In genomic region chr14:99229654-99230215, GRCh38 we compare ENCODE assay signal across 12 cellular contexts. TPM values are rescaled to one million over a fixed set of nuclear protein-coding genes. Genes with fewer than 3 reads are reported as not detected.
DNase-seq lines count a peak whose midpoint lies in the region; ATAC-seq and TF ChIP-seq lines count a peak whose summit lies in the region.
"Had no signal": no experiment of that assay in that cellular context is flagged by ENCODE, and none has a peak within 500 bp of the region (broad histone marks: within the 10 kb centered on the region; RNA-seq: fewer than 3 reads in every experiment).

No MANE protein-coding gene starts in this region.

- H3K4me3 Mint-ChIP-seq in GM23338: no peak overlapping the region
- H3K4me3 Mint-ChIP-seq in activated T-helper 1 cell treated with anti-CD3 and anti-CD28 coated beads, Interleukin-12 subunit alpha, Interleukin-12 subunit beta, Interleukin-2, Interleukin-4 antibody, amounts not matched to agents 30 ng/mL and 10 ng/mL and 1 ng/mL, durations not matched to agents 14 hours and 24 hours and 36 hours: peak overlapping the region; percentile 78

- H3K4me2 ChIP-seq in BLaER1 (peak overlapping the region; percentile 83), GM23338 (no peak overlapping the region)

- H3K4me3 ChIP-seq in BLaER1 (no peak overlapping the region), GM23338 (no peak overlapping the region), mucosa of descending colon (no peak overlapping the region)
- H3K4me3 ChIP-seq: left lung, tibial artery had no signal

- ATAC-seq in GM23338 (no peak), mucosa of descending colon (peak; percentile 26), omental fat pad (ENCODE audit: low FRiP score) (no peak)

- no peaks in the 10 kb centered on the region for H3K27me3 ChIP-seq in BLaER1
- no peaks in the 10 kb centered on the region for H3K27me3 ChIP-seq in GM23338 (ENCODE audit: insufficient read depth)

- no peaks in the 10 kb centered on the region for H3K9me3 ChIP-seq in BLaER1
- H3K9me3 ChIP-seq in mucosa of descending colon: no peaks in the 10 kb centered on the region
- H3K9me3 ChIP-seq: left lung had no signal

- DNase-seq in GM23338 (ENCODE audit: low spot score): no peak
- DNase-seq in activated T-helper 1 cell treated with anti-CD3 and anti-CD28 coated beads, Interleukin-12 subunit alpha, Interleukin-12 subunit beta, Interleukin-2, Interleukin-4 antibody, amounts not matched to agents 30 ng/mL and 10 ng/mL and 1 ng/mL, durations not matched to agents 14 hours and 24 hours and 36 hours (ENCODE audit: low spot score): no peak
- no peak for DNase-seq in mucosa of descending colon
- no peak for DNase-seq in GDM1 (lab: John Stamatoyannopoulos, UW)
- DNase-seq in omental fat pad (ENCODE audit: low spot score): no peak
- no peak for DNase-seq in NAMALWA (ENCODE audit: low spot score)
- DNase-seq in cardiac septum (ENCODE audit: low spot score): no peak
- DNase-seq: COR-L47, cortex of kidney, left lung had no signal

- peaks cover 18% of the 10 kb centered on the region for H3K27me3 Mint-ChIP-seq in GM23338 (ENCODE audit: insufficient read depth, low read depth, poor library complexity)
- no peaks in the 10 kb centered on the region for H3K27me3 Mint-ChIP-seq in activated T-helper 1 cell treated with anti-CD3 and anti-CD28 coated beads, Interleukin-12 subunit alpha, Interleukin-12 subunit beta, Interleukin-2, Interleukin-4 antibody, amounts not matched to agents 30 ng/mL and 10 ng/mL and 1 ng/mL, durations not matched to agents 14 hours and 24 hours and 36 hours (ENCODE audit: insufficient read depth)

- H3K36me3 ChIP-seq in BLaER1: peaks cover 28% of the 10 kb centered on the region
- H3K36me3 ChIP-seq in GM23338 (ENCODE audit: insufficient read depth): no peaks in the 10 kb centered on the region
- no peaks in the 10 kb centered on the region for H3K36me3 ChIP-seq in mucosa of descending colon (ENCODE audit: low read depth)
- H3K36me3 ChIP-seq: left lung, tibial artery had no signal

- H3K27ac Mint-ChIP-seq in GM23338: peak overlapping the region; percentile 74; the same call in 1 of the 2 replicates
- peak overlapping the region; percentile 98 for H3K27ac Mint-ChIP-seq in activated T-helper 1 cell treated with anti-CD3 and anti-CD28 coated beads, Interleukin-12 subunit alpha, Interleukin-12 subunit beta, Interleukin-2, Interleukin-4 antibody, amounts not matched to agents 30 ng/mL and 10 ng/mL and 1 ng/mL, durations not matched to agents 14 hours and 24 hours and 36 hours

- H3K79me2 ChIP-seq in GM23338 (replicated peaks; ENCODE audit: insufficient read depth): peaks cover 93% of the 10 kb centered on the region

- H3K4me1 ChIP-seq in BLaER1 (peaks cover 82% of the 10 kb centered on the region), GM23338 (ENCODE audit: insufficient read depth) (peaks cover 33% of the 10 kb centered on the region), mucosa of descending colon (ENCODE audit: low read depth) (peaks cover 14% of the 10 kb centered on the region)
- H3K4me1 ChIP-seq: left lung had no signal

- TF ChIP-seq CTCF in GM23338 (conservative IDR thresholded peaks at IDR 0.05; ENCODE audit: low read depth in 2 of 2) (no peak), mucosa of descending colon (IDR thresholded peaks at IDR 0.05) (no peak), omental fat pad (IDR thresholded peaks at IDR 0.05) (no peak)

- H4K20me1 ChIP-seq in BLaER1 (peaks cover 99% of the 10 kb centered on the region), GM23338 (replicated peaks; ENCODE audit: insufficient read depth) (0 out of 2 replicates have a peak, but pooled peaks cover 6% of the 10 kb centered on the region)

- peaks cover 49% of the 10 kb centered on the region for H3K4me1 Mint-ChIP-seq in GM23338
- peaks cover 89% of the 10 kb centered on the region for H3K4me1 Mint-ChIP-seq in activated T-helper 1 cell treated with anti-CD3 and anti-CD28 coated beads, Interleukin-12 subunit alpha, Interleukin-12 subunit beta, Interleukin-2, Interleukin-4 antibody, amounts not matched to agents 30 ng/mL and 10 ng/mL and 1 ng/mL, durations not matched to agents 14 hours and 24 hours and 36 hours (ENCODE audit: low read depth)

- no peak overlapping the region for H2AFZ ChIP-seq in GM23338

- H3K27ac ChIP-seq in BLaER1 (peak overlapping the region; percentile 7; the same call in 1 of the 2 replicates), GM23338 (ENCODE audit: low read depth) (peak overlapping the region; percentile 63; the same call in 1 of the 2 replicates)
- H3K27ac ChIP-seq: left lung, tibial artery had no signal

- intact Hi-C loops in activated T-helper 1 cell treated with anti-CD3 and anti-CD28 coated beads, Interleukin-12 subunit alpha, Interleukin-12 subunit beta, Interleukin-2, Interleukin-4 antibody, amounts not matched to agents 30 ng/mL and 10 ng/mL and 1 ng/mL, durations not matched to agents 14 hours and 24 hours and 36 hours (cut with micrococcal nuclease): loop anchor here (1.0 to 10.0 kb wide), 3 partner anchors 13 to 185 kb away; no protein-coding TSS in a partner anchor
- intact Hi-C loops in mucosa of descending colon (cut with DNase I, micrococcal nuclease) (no loop called here), cardiac septum (cut with DNase I) (no loop called here)

- H3K9me2 ChIP-seq in GM23338 (ENCODE audit: insufficient read depth): no peaks in the 10 kb centered on the region

- no peaks in the 10 kb centered on the region; the same call in 1 of the 3 replicates for H3K9me3 Mint-ChIP-seq in GM23338
- H3K9me3 Mint-ChIP-seq in activated T-helper 1 cell treated with anti-CD3 and anti-CD28 coated beads, Interleukin-12 subunit alpha, Interleukin-12 subunit beta, Interleukin-2, Interleukin-4 antibody, amounts not matched to agents 30 ng/mL and 10 ng/mL and 1 ng/mL, durations not matched to agents 14 hours and 24 hours and 36 hours: no peaks in the 10 kb centered on the region

- H3F3A ChIP-seq in GM23338 (replicated peaks; ENCODE audit: low read depth): no peaks in the 10 kb centered on the region

- no peak overlapping the region for H3K9ac ChIP-seq in BLaER1

- H3K36me3 Mint-ChIP-seq in GM23338 (ENCODE audit: low read depth): peaks cover 8% of the 10 kb centered on the region
- H3K36me3 Mint-ChIP-seq in activated T-helper 1 cell treated with anti-CD3 and anti-CD28 coated beads, Interleukin-12 subunit alpha, Interleukin-12 subunit beta, Interleukin-2, Interleukin-4 antibody, amounts not matched to agents 30 ng/mL and 10 ng/mL and 1 ng/mL, durations not matched to agents 14 hours and 24 hours and 36 hours (ENCODE audit: low read depth): peaks cover 33% of the 10 kb centered on the region

TF ChIP-seq in GM23338, 12 proteins besides CTCF, POLR2A, EP300 and RAD21:
- no peak for TF ChIP-seq JUNB (IDR thresholded peaks at IDR 0.05; ENCODE audit: unreplicated experiment)
- no peak for TF ChIP-seq ZNF114 (CRISPR knock-in tag; IDR thresholded peaks at IDR 0.05)

RNA-seq across cellular contexts. Expression of gene BCL11B, which starts 42.3 kb away (rescaled TPM):
- 5.6 and 6.7 TPM in 2 replicates for total RNA-seq in GM23338 (2014; rRNA removed; shearing (Covaris generic))
- polyA plus RNA-seq in GM23338 (2016; fragmentation: Nextera tagmentation; extraction: Ambion mirVana): 2.4 and 2.7 TPM in 2 replicates
- total RNA-seq in activated T-helper 1 cell treated with anti-CD3 and anti-CD28 coated beads, Interleukin-12 subunit alpha, Interleukin-12 subunit beta, Interleukin-2, Interleukin-4 antibody, amounts not matched to agents 30 ng/mL and 10 ng/mL and 1 ng/mL, durations not matched to agents 14 hours and 24 hours and 36 hours: 43.5 and 45.4 TPM in 2 replicates
- 1 to 10 TPM; 2.5 to 5.6 (median 4.9) TPM for total RNA-seq in mucosa of descending colon
- total RNA-seq in omental fat pad: 1 to 10 TPM in 1 of 4 donors, under 1 TPM in 3; 0.56 to 2.0 (median 0.77) TPM
- 0.16 TPM for total RNA-seq in cardiac septum
